20 cellular contexts compared by ENCODE assay signal in the genomic region with DNA sequence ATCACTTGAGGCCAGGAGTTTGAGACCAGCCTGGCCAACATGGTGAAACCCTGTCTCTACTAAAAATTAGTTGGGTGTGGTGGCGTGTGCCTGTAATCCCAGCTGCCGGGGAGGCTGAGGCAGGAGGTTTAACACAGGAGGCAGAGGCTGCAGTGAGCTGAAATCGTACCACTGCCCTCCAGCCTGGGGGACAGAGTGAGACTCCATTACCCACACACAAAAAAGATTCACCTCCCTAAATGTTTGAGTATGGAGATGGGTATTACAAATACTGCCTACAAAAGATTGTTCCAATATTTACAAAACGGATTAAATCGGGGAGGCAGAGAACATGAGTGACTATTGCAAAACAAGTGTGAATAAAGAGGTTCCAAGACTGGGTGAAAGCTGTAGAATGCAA.
DNase-seq lines count a peak whose midpoint lies in the region; ATAC-seq and TF ChIP-seq lines count a peak whose summit lies in the region.
"Had no signal": no experiment of that assay in that cellular context is flagged by ENCODE, and none has a peak within 500 bp of the region (broad histone marks: within the 10 kb centered on the region; RNA-seq: fewer than 3 reads in every experiment).

No MANE protein-coding gene starts in this region.

- H3K36me3 Mint-ChIP-seq in activated naive CD8-positive, alpha-beta T cell: peaks cover 16% of the 10 kb centered on the region
- peaks cover 32% of the 10 kb centered on the region for H3K36me3 Mint-ChIP-seq in activated naive CD8-positive, alpha-beta T cell treated with anti-CD3 and anti-CD28 coated beads for 36 hours
- peaks cover 23% of the 10 kb centered on the region for H3K36me3 Mint-ChIP-seq in chondrocyte (ENCODE audit: low read depth)
- peaks cover 10 to 88% (median 25%) of the 10 kb centered on the region in 3 donors for H3K36me3 Mint-ChIP-seq in naive thymus-derived CD8-positive, alpha-beta T cell

- TF ChIP-seq CTCF in chondrocyte (IDR thresholded peaks at IDR 0.05): no peak
- TF ChIP-seq CTCF in GM20000 (IDR thresholded peaks at IDR 0.05; ENCODE audit: extremely low read depth, missing control alignments): no peak

- H3K4me1 Mint-ChIP-seq in activated naive CD8-positive, alpha-beta T cell (ENCODE audit: low read depth): peaks cover 9% of the 10 kb centered on the region
- H3K4me1 Mint-ChIP-seq in activated naive CD8-positive, alpha-beta T cell treated with anti-CD3 and anti-CD28 coated beads for 36 hours: peaks cover 10% of the 10 kb centered on the region
- peaks cover 32% of the 10 kb centered on the region for H3K4me1 Mint-ChIP-seq in chondrocyte (ENCODE audit: low read depth)
- peaks cover 6 to 30% (median 15%) of the 10 kb centered on the region in 4 donors for H3K4me1 Mint-ChIP-seq in naive thymus-derived CD8-positive, alpha-beta T cell

- H3K27me3 Mint-ChIP-seq in activated naive CD8-positive, alpha-beta T cell: no peaks in the 10 kb centered on the region
- H3K27me3 Mint-ChIP-seq in activated naive CD8-positive, alpha-beta T cell treated with anti-CD3 and anti-CD28 coated beads for 36 hours: no peaks in the 10 kb centered on the region
- H3K27me3 Mint-ChIP-seq in chondrocyte (ENCODE audit: low read depth): no peaks in the 10 kb centered on the region
- H3K27me3 Mint-ChIP-seq in naive thymus-derived CD8-positive, alpha-beta T cell: no peaks in the 10 kb centered on the region

- intact Hi-C loops in left cardiac atrium (cut with DNase I): no loop called here

- DNase-seq in activated naive CD8-positive, alpha-beta T cell treated with anti-CD3 and anti-CD28 coated beads for 36 hours: no peak
- DNase-seq in chondrocyte (ENCODE audit: low spot score) (no peak), GM20000 (ENCODE audit: low spot score) (no peak), left cardiac atrium (no peak)
- DNase-seq in naive thymus-derived CD8-positive, alpha-beta T cell: no peak
- DNase-seq: COR-L47, DMS53, HFFc6, Karpas-422, MV-4-11, NCI-H1105, NCI-H1436 treated with DMSO at 0.1 percent for 48 hours, NCI-H187 treated with DMSO at 0.1 percent for 48 hours, NCI-H2171 treated with DMSO at 0.1 percent for 48 hours, NCI-H524 treated with DMSO at 0.1 percent for 48 hours, NCI-H774, SIG-M5 had no signal

- no peaks in the 10 kb centered on the region for H3K9me3 Mint-ChIP-seq in activated naive CD8-positive, alpha-beta T cell (ENCODE audit: low read depth)
- H3K9me3 Mint-ChIP-seq in activated naive CD8-positive, alpha-beta T cell treated with anti-CD3 and anti-CD28 coated beads for 36 hours: no peaks in the 10 kb centered on the region
- no peaks in the 10 kb centered on the region for H3K9me3 Mint-ChIP-seq in chondrocyte (ENCODE audit: low read depth)
- H3K9me3 Mint-ChIP-seq in naive thymus-derived CD8-positive, alpha-beta T cell: no peaks in the 10 kb centered on the region
- H3K9me3 Mint-ChIP-seq: GM23338, HFFc6 had no signal

- no peak overlapping the region for H3K4me3 Mint-ChIP-seq in activated naive CD8-positive, alpha-beta T cell
- no peak overlapping the region for H3K4me3 Mint-ChIP-seq in activated naive CD8-positive, alpha-beta T cell treated with anti-CD3 and anti-CD28 coated beads for 36 hours
- no peak overlapping the region for H3K4me3 Mint-ChIP-seq in chondrocyte (ENCODE audit: unreplicated experiment)
- H3K4me3 Mint-ChIP-seq in naive thymus-derived CD8-positive, alpha-beta T cell: no peak overlapping the region
- H3K4me3 Mint-ChIP-seq: GM23338, HFFc6 had no signal

- peak overlapping the region; percentile 58 for H3K27ac Mint-ChIP-seq in activated naive CD8-positive, alpha-beta T cell
- H3K27ac Mint-ChIP-seq in activated naive CD8-positive, alpha-beta T cell treated with anti-CD3 and anti-CD28 coated beads for 36 hours: no peak overlapping the region
- peak overlapping the region; percentile 27 for H3K27ac Mint-ChIP-seq in chondrocyte (ENCODE audit: unreplicated experiment)
- peak overlapping the region in 7 of 10 donors; percentile 0 to 74 (median 44) for H3K27ac Mint-ChIP-seq in naive thymus-derived CD8-positive, alpha-beta T cell
- H3K27ac Mint-ChIP-seq: GM23338, HFFc6 had no signal

- no peak for ATAC-seq in naive thymus-derived CD8-positive, alpha-beta T cell
- ATAC-seq in HG02981 (IDR thresholded peaks at IDR 0.05; ENCODE audit: unreplicated experiment) (no peak), left cardiac atrium (no peak)
- ATAC-seq: GM23338 had no signal

- POLR2A ChIA-PET in naive thymus-derived CD8-positive, alpha-beta T cell (lab: Charles Lee): no interaction called here
